In genomic region chr14:105324871-105325270, GRCh38 we compare ENCODE assay signal across 17 cellular contexts.
"Had no signal": no experiment of that assay in that cellular context is flagged by ENCODE, and none has a peak within 500 bp of the region (broad histone marks: within the 10 kb centered on the region; RNA-seq: fewer than 3 reads in every experiment).

No MANE protein-coding gene starts in this region.

- H3K27me3 ChIP-seq: body of pancreas, esophagus muscularis mucosa, hepatocyte, spleen, thyroid gland had no signal

- DNase-seq: activated CD4-positive, alpha-beta memory T cell treated with anti-CD3 and anti-CD28 coated beads, Interleukin-2, amount 10 ng/mL, durations not matched to agents 7 days and 5 days; activated CD4-positive, alpha-beta T cell treated with anti-CD3 and anti-CD28 coated beads for 48 hours; activated CD4-positive, CD25-positive, alpha-beta regulatory T cell; activated CD8-positive, alpha-beta memory T cell treated with anti-CD3 and anti-CD28 coated beads, Interleukin-2, amount 10 ng/mL, durations not matched to agents 7 days and 5 days; activated naive CD8-positive, alpha-beta T cell treated with anti-CD3 and anti-CD28 coated beads, Interleukin-2, amount 10 ng/mL, durations not matched to agents 7 days and 5 days; body of pancreas; central memory CD4-positive, alpha-beta T cell; effector CD4-positive, alpha-beta T cell; spleen; stimulated activated naive B cell treated with anti-CD40 and anti-IgM and Interleukin-4, amounts not matched to agents 10 μg/mL and 1 μg/mL and 100 μg/mL, for 72 hours; thyroid gland had no signal

- H3K27ac ChIP-seq: body of pancreas, hepatocyte, spleen, thyroid gland had no signal

- ATAC-seq: activated CD8-positive, alpha-beta memory T cell treated with anti-CD3 and anti-CD28 coated beads, Interleukin-2, amount 10 ng/mL, durations not matched to agents 7 days and 5 days; body of pancreas; left lobe of liver; stimulated activated naive B cell treated with anti-CD40 and anti-IgM and Interleukin-4, amounts not matched to agents 10 μg/mL and 1 μg/mL and 100 μg/mL, for 72 hours had no signal

- FAIRE-seq: endothelial cell of umbilical vein, islet of Langerhans had no signal

- H3K36me3 ChIP-seq: thyroid gland had no signal

- H3K4me2 ChIP-seq: hepatocyte had no signal

- H3K4me3 ChIP-seq: body of pancreas, coronary artery, esophagus muscularis mucosa, hepatocyte, spleen, thyroid gland had no signal

- H2AFZ ChIP-seq: hepatocyte had no signal

- H3K9me3 ChIP-seq: body of pancreas, esophagus muscularis mucosa, spleen, thyroid gland had no signal
